In the genomic region with DNA sequence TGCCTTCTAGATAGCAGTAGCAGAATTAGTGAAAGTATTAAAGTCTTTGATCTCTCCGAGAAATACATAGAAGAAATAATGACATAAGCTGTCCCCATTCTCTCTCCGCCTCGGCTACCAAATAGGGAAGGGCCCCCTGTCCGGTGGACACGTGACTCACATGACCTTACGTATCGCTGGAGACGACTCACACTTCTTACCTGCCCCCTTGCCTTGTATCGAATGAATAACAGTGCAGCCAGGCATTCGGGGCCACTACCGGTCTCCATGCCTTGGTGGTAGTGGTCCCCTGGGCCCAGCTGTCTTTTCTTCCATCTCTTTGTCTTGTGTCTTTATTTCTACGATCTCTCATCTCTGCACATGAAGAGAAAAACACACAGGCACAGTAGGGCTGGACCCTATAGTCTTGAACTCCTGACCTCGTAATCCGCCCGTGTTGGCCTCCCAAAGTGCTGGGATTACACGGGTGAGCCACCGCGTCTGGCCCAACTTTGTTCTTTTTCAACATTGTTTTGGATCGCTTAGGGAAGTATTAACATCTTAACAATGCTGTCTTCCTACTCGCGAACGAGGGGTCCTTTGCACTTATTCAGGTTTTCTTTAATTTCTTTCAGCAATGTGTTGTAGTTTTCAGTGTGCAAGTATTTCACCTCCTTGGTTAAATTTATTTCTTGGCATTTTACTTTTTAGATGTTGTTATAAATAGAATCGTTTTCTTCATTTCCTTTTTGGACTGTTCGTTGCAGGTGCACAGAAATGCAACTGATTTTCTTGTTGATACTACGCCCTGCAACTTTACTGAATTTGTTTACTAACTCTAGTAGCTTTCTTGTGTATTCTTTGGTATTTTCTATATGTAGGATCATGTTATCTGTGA, we compare ENCODE assay signal across 1 cellular context.
TF ChIP-seq lines count a peak whose summit lies in the region.

No MANE protein-coding gene starts in this region.

TF ChIP-seq in GM12878, 131 proteins besides CTCF, POLR2A, EP300 and RAD21:
- TF ChIP-seq NKRF (conservative IDR thresholded peaks at IDR 0.05) (0 out of 2 replicates have a peak, but pooled peaks have one; percentile 26), RAD51 (IDR thresholded peaks at IDR 0.05) (peak; percentile 89), MLLT1 (IDR thresholded peaks at IDR 0.05) (peak; percentile 67), NR2F1 (conservative IDR thresholded peaks at IDR 0.05) (peak; percentile 60; the same call in 1 of the 2 replicates), BHLHE40 (IDR thresholded peaks at IDR 0.05; ENCODE audit: borderline replicate concordance in 1 of 2, low read depth in 2 of 2, low read length in 1 of 2) (peak; percentile 64 to 90), USF1 (IDR thresholded peaks at IDR 0.05; ENCODE audit: borderline replicate concordance, extremely low read length, insufficient read depth, low read depth, low read length) (peak; percentile 9), JUNB (IDR thresholded peaks at IDR 0.05) (0 out of 2 replicates have a peak, but pooled peaks have one; percentile 10)
- TF ChIP-seq, protein P1, sequence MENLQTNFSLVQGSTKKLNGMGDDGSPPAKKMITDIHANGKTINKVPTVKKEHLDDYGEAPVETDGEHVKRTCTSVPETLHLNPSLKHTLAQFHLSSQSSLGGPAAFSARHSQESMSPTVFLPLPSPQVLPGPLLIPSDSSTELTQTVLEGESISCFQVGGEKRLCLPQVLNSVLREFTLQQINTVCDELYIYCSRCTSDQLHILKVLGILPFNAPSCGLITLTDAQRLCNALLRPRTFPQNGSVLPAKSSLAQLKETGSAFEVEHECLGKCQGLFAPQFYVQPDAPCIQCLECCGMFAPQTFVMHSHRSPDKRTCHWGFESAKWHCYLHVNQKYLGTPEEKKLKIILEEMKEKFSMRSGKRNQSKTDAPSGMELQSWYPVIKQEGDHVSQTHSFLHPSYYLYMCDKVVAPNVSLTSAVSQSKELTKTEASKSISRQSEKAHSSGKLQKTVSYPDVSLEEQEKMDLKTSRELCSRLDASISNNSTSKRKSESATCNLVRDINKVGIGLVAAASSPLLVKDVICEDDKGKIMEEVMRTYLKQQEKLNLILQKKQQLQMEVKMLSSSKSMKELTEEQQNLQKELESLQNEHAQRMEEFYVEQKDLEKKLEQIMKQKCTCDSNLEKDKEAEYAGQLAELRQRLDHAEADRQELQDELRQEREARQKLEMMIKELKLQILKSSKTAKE (IDR thresholded peaks at IDR 0.05; ENCODE audit: low read depth, poor library complexity, severe bottlenecking): peak; percentile 9
- TF ChIP-seq, protein P2, sequence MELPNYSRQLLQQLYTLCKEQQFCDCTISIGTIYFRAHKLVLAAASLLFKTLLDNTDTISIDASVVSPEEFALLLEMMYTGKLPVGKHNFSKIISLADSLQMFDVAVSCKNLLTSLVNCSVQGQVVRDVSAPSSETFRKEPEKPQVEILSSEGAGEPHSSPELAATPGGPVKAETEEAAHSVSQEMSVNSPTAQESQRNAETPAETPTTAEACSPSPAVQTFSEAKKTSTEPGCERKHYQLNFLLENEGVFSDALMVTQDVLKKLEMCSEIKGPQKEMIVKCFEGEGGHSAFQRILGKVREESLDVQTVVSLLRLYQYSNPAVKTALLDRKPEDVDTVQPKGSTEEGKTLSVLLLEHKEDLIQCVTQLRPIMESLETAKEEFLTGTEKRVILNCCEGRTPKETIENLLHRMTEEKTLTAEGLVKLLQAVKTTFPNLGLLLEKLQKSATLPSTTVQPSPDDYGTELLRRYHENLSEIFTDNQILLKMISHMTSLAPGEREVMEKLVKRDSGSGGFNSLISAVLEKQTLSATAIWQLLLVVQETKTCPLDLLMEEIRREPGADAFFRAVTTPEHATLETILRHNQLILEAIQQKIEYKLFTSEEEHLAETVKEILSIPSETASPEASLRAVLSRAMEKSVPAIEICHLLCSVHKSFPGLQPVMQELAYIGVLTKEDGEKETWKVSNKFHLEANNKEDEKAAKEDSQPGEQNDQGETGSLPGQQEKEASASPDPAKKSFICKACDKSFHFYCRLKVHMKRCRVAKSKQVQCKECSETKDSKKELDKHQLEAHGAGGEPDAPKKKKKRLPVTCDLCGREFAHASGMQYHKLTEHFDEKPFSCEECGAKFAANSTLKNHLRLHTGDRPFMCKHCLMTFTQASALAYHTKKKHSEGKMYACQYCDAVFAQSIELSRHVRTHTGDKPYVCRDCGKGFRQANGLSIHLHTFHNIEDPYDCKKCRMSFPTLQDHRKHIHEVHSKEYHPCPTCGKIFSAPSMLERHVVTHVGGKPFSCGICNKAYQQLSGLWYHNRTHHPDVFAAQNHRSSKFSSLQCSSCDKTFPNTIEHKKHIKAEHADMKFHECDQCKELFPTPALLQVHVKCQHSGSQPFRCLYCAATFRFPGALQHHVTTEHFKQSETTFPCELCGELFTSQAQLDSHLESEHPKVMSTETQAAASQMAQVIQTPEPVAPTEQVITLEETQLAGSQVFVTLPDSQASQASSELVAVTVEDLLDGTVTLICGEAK (IDR thresholded peaks at IDR 0.05; ENCODE audit: borderline replicate concordance): 0 out of 2 replicates have a peak, but pooled peaks have one; percentile 38
